ENCODE assay signal across 14 cellular contexts in the genomic region with DNA sequence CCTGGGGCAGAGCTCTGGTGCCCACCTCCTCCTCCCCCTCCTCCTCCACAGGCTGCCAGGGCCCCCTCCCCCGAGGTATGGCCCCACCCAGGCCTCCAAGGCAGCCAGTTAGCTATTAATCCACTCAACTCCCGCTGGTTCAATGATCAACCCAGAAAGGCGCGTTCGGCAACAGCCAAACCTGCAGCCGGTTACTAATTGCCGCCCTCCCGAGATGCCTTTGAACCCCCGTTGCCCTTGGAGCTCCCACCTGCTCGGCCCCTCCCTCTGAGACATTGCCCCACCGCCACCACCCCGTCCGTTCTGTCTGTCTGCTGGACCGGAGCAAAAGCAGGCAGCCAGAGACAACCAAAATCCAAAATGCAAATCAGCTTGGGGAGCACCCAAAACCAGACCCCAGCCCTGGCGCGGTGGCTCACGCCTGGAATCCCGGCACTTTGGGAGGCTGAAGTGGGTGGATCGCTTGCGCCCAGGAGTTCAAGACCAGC. TPM values are rescaled to one million over a fixed set of nuclear protein-coding genes. Genes with fewer than 3 reads are reported as not detected.
DNase-seq lines count a peak whose midpoint lies in the region; TF ChIP-seq lines count a peak whose summit lies in the region.
"Had no signal": no experiment of that assay in that cellular context is flagged by ENCODE, and none has a peak within 500 bp of the region (broad histone marks: within the 10 kb centered on the region; RNA-seq: fewer than 3 reads in every experiment).

No MANE protein-coding gene starts in this region.

- in situ Hi-C loops in mammary epithelial cell (cut with MboI; ENCODE audit: low sequenced_read_pairs in 2 of 2) = no loop called here

- H3K4me1 Mint-ChIP-seq in endothelial cell (ENCODE audit: unreplicated experiment) = no peaks in the 10 kb centered on the region

- peaks cover 15% of the 10 kb centered on the region for H3K27me3 Mint-ChIP-seq in endothelial cell (ENCODE audit: unreplicated experiment)
- H3K27me3 Mint-ChIP-seq: activated B cell treated with CpG ODN at 0.5 μM for 24 hours had no signal

- peak overlapping the region in 10 of 11 experiments; percentile 20 to 89 (median 52); a peak in 15 of 22 replicates for H3K4me2 ChIP-seq in BLaER1 treated with 17β-estradiol and CSF1 and Interleukin-3, amounts not matched to agents 10 nM and 100 nM
- no peak overlapping the region for H3K4me2 ChIP-seq in mammary epithelial cell (ENCODE audit: insufficient read depth, low read depth, low read length)

- H3K9ac ChIP-seq in BLaER1 treated with 17β-estradiol and CSF1 and Interleukin-3, amounts not matched to agents 10 nM and 100 nM = peak overlapping the region in 3 of 11 experiments; percentile 18 to 26 (median 20); a peak in 2 of 22 replicates
- H3K9ac ChIP-seq in mammary epithelial cell (ENCODE audit: insufficient read depth, low read length) = no peak overlapping the region

- no TSS peak for BruUV-seq in mammary epithelial cell (replicated peaks; lab: Mats Ljungman, UMichigan)

- H3K27me3 ChIP-seq in BLaER1 treated with 17β-estradiol and CSF1 and Interleukin-3, amounts not matched to agents 10 nM and 100 nM = peaks cover 0 to 3% (median 0%) of the 10 kb centered on the region in 11 experiments; a peak in 5 of 22 replicates
- no peaks in the 10 kb centered on the region for H3K27me3 ChIP-seq in mammary epithelial cell (ENCODE audit: insufficient read depth, low read length)

- H3K79me2 ChIP-seq in mammary epithelial cell (ENCODE audit: insufficient read depth, low read length) = peaks cover 86% of the 10 kb centered on the region

- CTCF ChIA-PET in mammary epithelial cell (lab: Charles Lee; ENCODE audit: low non-redundant PET) = no interaction called here

- H3K36me3 ChIP-seq in BLaER1 treated with 17β-estradiol and CSF1 and Interleukin-3, amounts not matched to agents 10 nM and 100 nM = peaks cover 60 to 86% (median 69%) of the 10 kb centered on the region in 11 experiments
- H3K36me3 ChIP-seq in mammary epithelial cell (ENCODE audit: insufficient read depth, low read length) = peaks cover 11% of the 10 kb centered on the region

- TF ChIP-seq CTCF in endothelial cell (IDR thresholded peaks at IDR 0.05; ENCODE audit: unreplicated experiment) (no peak), mammary epithelial cell (conservative IDR thresholded peaks at IDR 0.05 in 1 of 2, IDR thresholded peaks at IDR 0.05 in 1 of 2; ENCODE audit: extremely low read depth in 1 of 2, insufficient read depth in 1 of 2, low read depth in 1 of 2, low read length in 2 of 2) (no peak)

- peaks cover 58 to 100% (median 92%) of the 10 kb centered on the region in 11 experiments for H4K20me1 ChIP-seq in BLaER1 treated with 17β-estradiol and CSF1 and Interleukin-3, amounts not matched to agents 10 nM and 100 nM
- peaks cover 28% of the 10 kb centered on the region for H4K20me1 ChIP-seq in mammary epithelial cell (ENCODE audit: insufficient read depth, low read length)

- H3K4me1 ChIP-seq in BLaER1 treated with 17β-estradiol and CSF1 and Interleukin-3, amounts not matched to agents 10 nM and 100 nM = peaks cover 27 to 59% (median 44%) of the 10 kb centered on the region in 10 experiments
- no peaks in the 10 kb centered on the region for H3K4me1 ChIP-seq in mammary epithelial cell (ENCODE audit: insufficient read depth, low read length)

- peak overlapping the region; percentile 9 for H3K27ac Mint-ChIP-seq in endothelial cell (ENCODE audit: unreplicated experiment)
- H3K27ac Mint-ChIP-seq: activated B cell treated with CpG ODN at 0.5 μM for 24 hours had no signal

- peak; percentile 72 for DNase-seq in HT-29 (ENCODE audit: low spot score)
- DNase-seq in endothelial cell (ENCODE audit: low spot score) = no peak
- DNase-seq in mucosa of gallbladder (ENCODE audit: low spot score) = peak; percentile 80
- DNase-seq in effector CD4-positive, alpha-beta T cell = no peak
- DNase-seq in NCI-H187 treated with DMSO at 0.1 percent for 48 hours (lab: John Stamatoyannopoulos, UW) = no peak
- DNase-seq in mammary epithelial cell = no peak
- DNase-seq in caudate nucleus (lab: John Stamatoyannopoulos, UW) = no peak
- DNase-seq: activated B cell treated with CpG ODN at 0.5 μM for 24 hours; activated naive CD4-positive, alpha-beta T cell treated with anti-CD3 and anti-CD28 coated beads, Interleukin-2, amount 50 U/mL, for 16 hours; C1 segment of cervical spinal cord; NCI-H345; psoas muscle; RPMI8226 had no signal

- H3K4me3 Mint-ChIP-seq in endothelial cell (ENCODE audit: unreplicated experiment) = no peak overlapping the region
- H3K4me3 Mint-ChIP-seq: activated B cell treated with CpG ODN at 0.5 μM for 24 hours had no signal

- no peaks in the 10 kb centered on the region for H3K9me3 Mint-ChIP-seq in endothelial cell (ENCODE audit: unreplicated experiment)
- H3K9me3 Mint-ChIP-seq: activated B cell treated with CpG ODN at 0.5 μM for 24 hours had no signal

- intact Hi-C loops in mammary epithelial cell (cut with micrococcal nuclease) = no loop called here

- H3K9me3 ChIP-seq in BLaER1 treated with 17β-estradiol and CSF1 and Interleukin-3, amounts not matched to agents 10 nM and 100 nM (replicated peaks in 1 of 11) = no peaks in the 10 kb centered on the region
- H3K9me3 ChIP-seq in mammary epithelial cell (replicated peaks; ENCODE audit: insufficient read depth, low read length) = no peaks in the 10 kb centered on the region
- H3K9me3 ChIP-seq: psoas muscle had no signal

- H3K36me3 Mint-ChIP-seq in endothelial cell (ENCODE audit: low read depth, unreplicated experiment) = peaks cover 3% of the 10 kb centered on the region

- H3K4me3 ChIP-seq in BLaER1 treated with 17β-estradiol and CSF1 and Interleukin-3, amounts not matched to agents 10 nM and 100 nM = no peak overlapping the region
- no peak overlapping the region for H3K4me3 ChIP-seq in mammary epithelial cell (replicated peaks in 1 of 3; ENCODE audit: insufficient read depth in 1 of 3, low read depth in 2 of 3, low read length in 3 of 3)
- H3K4me3 ChIP-seq: psoas muscle had no signal

- H2AFZ ChIP-seq in mammary epithelial cell (ENCODE audit: low read depth, low read length) = no peak overlapping the region

- dilution Hi-C loops in mammary epithelial cell (cut with HindIII; ENCODE audit: low sequenced_read_pairs) = no loop called here

- no peak overlapping the region for H3K27ac ChIP-seq in BLaER1 treated with 17β-estradiol and CSF1 and Interleukin-3, amounts not matched to agents 10 nM and 100 nM
- H3K27ac ChIP-seq in mammary epithelial cell (ENCODE audit: insufficient read depth, low read depth, low read length) (no peak overlapping the region), caudate nucleus (ENCODE audit: low read depth, low read length) (no peak overlapping the region)
- H3K27ac ChIP-seq: psoas muscle had no signal

- WGBS in mammary epithelial cell (ENCODE audit: low coverage, missing lambda C conversion rate) = 98% methylated on average over 13 of the region's 20 CpGs

RNA-seq across cellular contexts. Expression of gene NOTCH1, which starts 25.8 kb away (rescaled TPM):
- total RNA-seq in HT-29 (2014; rRNA removed; shearing (Covaris generic)) = 39.8 and 57.7 TPM in 2 replicates
- total RNA-seq in endothelial cell (ENCODE audit: unreplicated experiment) (312 TPM), mucosa of gallbladder (51.6 TPM), mammary epithelial cell (100 to 1,000 TPM; 170 to 189 TPM)
- 17.6 TPM for polyA plus RNA-seq in mammary epithelial cell
- polyA minus RNA-seq in mammary epithelial cell = 39.0 TPM

RNA-seq across cellular contexts. Expression of gene SEC16A, which starts 37.3 kb away (rescaled TPM):
- 37.9 and 43.5 TPM in 2 replicates for total RNA-seq in HT-29 (2014; rRNA removed; shearing (Covaris generic))
- total RNA-seq in endothelial cell (ENCODE audit: unreplicated experiment) = 79.5 TPM
- 78.4 TPM for total RNA-seq in mucosa of gallbladder
- total RNA-seq in mammary epithelial cell = 100 to 1,000 TPM in 1 of 2 donors, 10 to 100 TPM in 1; 66.0 to 106 TPM
- polyA plus RNA-seq in mammary epithelial cell = 23.9 TPM
- 125 TPM for polyA minus RNA-seq in mammary epithelial cell

Comparison
In these comparisons a context has a peak if more than half of its experiments do, and no peak if none do; other contexts are left out.
1. DNase-seq: peak in HT-29 (single experiment) and mucosa of gallbladder (single experiment); none in endothelial cell (single experiment), effector CD4-positive, alpha-beta T cell (single experiment), NCI-H187 treated with DMSO at 0.1 percent for 48 hours (single experiment), mammary epithelial cell (single experiment) and caudate nucleus (0 of 61).